Comparison of ENCODE assay signal across 27 cellular contexts in genomic region chr10:38070501-38070900, GRCh38.
"Had no signal": no experiment of that assay in that cellular context is flagged by ENCODE, and none has a peak within 500 bp of the region (broad histone marks: within the 10 kb centered on the region; RNA-seq: fewer than 3 reads in every experiment).

No MANE protein-coding gene starts in this region.

- H3K4me3 Mint-ChIP-seq: immature natural killer cell; memory B cell; naive thymus-derived CD8-positive, alpha-beta T cell; nephron; neural crest cell; stimulated activated memory B cell treated with anti-CD40 and anti-IgM and Interleukin-4, amounts not matched to agents 10 μg/mL and 1 μg/mL and 100 μg/mL, for 72 hours; stimulated activated naive CD8-positive, alpha-beta T cell treated with anti-CD3 and anti-CD28 coated beads, Interleukin-15, amount 100 ng/mL, for 72 hours had no signal

- H3K27ac Mint-ChIP-seq: immature natural killer cell; memory B cell; naive thymus-derived CD8-positive, alpha-beta T cell; nephron; stimulated activated memory B cell treated with anti-CD40 and anti-IgM and Interleukin-4, amounts not matched to agents 10 μg/mL and 1 μg/mL and 100 μg/mL, for 72 hours; stimulated activated naive CD8-positive, alpha-beta T cell treated with anti-CD3 and anti-CD28 coated beads, Interleukin-15, amount 100 ng/mL, for 72 hours had no signal

- H3K36me3 ChIP-seq: left ventricle myocardium inferior, right atrium auricular region, right lobe of liver, thyroid gland, transverse colon, upper lobe of left lung, vagina had no signal

- DNase-seq: immature natural killer cell; islet precursor cell; left ventricle myocardium inferior; naive thymus-derived CD8-positive, alpha-beta T cell; occipital lobe; psoas muscle; right lobe of liver; stimulated activated CD4-positive, alpha-beta T cell treated with anti-CD3 and anti-CD28 coated beads, Interleukin-1b, Interleukin-23, amount 100 ng/mL, for 48 hours; stimulated activated CD4-positive, alpha-beta T cell treated with anti-CD3 and anti-CD28 coated beads, Interleukin-2, amount 100 ng/mL, for 48 hours; stimulated activated CD4-positive, alpha-beta T cell treated with anti-CD3 and anti-CD28 coated beads, Interleukin-4, amount 100 ng/mL, for 4 hours; stimulated activated CD8-positive, alpha-beta memory T cell treated with anti-CD3 and anti-CD28 coated beads, Interleukin-4, amount 100 ng/mL, for 48 hours; stimulated activated naive CD4-positive, alpha-beta T cell treated with Interleukin-2 at 50 U/mL for 16 hours; stimulated activated naive CD8-positive, alpha-beta T cell treated with anti-CD3 and anti-CD28 coated beads, Interleukin-15, amount 100 ng/mL, for 72 hours; substantia nigra; testis; thyroid gland; transverse colon; upper lobe of left lung had no signal

- H3K27me3 Mint-ChIP-seq: stimulated activated memory B cell treated with anti-CD40 and anti-IgM and Interleukin-4, amounts not matched to agents 10 μg/mL and 1 μg/mL and 100 μg/mL, for 72 hours; stimulated activated naive CD8-positive, alpha-beta T cell treated with anti-CD3 and anti-CD28 coated beads, Interleukin-15, amount 100 ng/mL, for 72 hours had no signal

- H3K4me1 Mint-ChIP-seq: nephron; neural crest cell; stimulated activated naive CD8-positive, alpha-beta T cell treated with anti-CD3 and anti-CD28 coated beads, Interleukin-15, amount 100 ng/mL, for 72 hours had no signal

- H3K36me3 Mint-ChIP-seq: immature natural killer cell had no signal

- H3K4me1 ChIP-seq: left ventricle myocardium inferior, parathyroid adenoma, psoas muscle, right atrium auricular region, right lobe of liver, testis, thyroid gland, transverse colon, upper lobe of left lung, vagina had no signal

- H3K9me3 ChIP-seq: psoas muscle, right atrium auricular region, right lobe of liver, testis, thyroid gland, transverse colon, upper lobe of left lung, vagina had no signal

- H3K27me3 ChIP-seq: right atrium auricular region, right lobe of liver, testis, thyroid gland, transverse colon, upper lobe of left lung, vagina had no signal

- H3K27ac ChIP-seq: left ventricle myocardium inferior, parathyroid adenoma, psoas muscle, right atrium auricular region, right lobe of liver, testis, thyroid gland, transverse colon, upper lobe of left lung, vagina had no signal

- H3K4me3 ChIP-seq: left ventricle myocardium inferior, lung, psoas muscle, right atrium auricular region, right lobe of liver, smooth muscle cell, testis, thyroid gland, transverse colon, upper lobe of left lung, vagina had no signal
